2 cellular contexts compared by ENCODE assay signal in genomic region chr12:8913702-8914032, GRCh38.
TF ChIP-seq lines count a peak whose summit lies in the region.

No MANE protein-coding gene starts in this region.

TF ChIP-seq in IMR-90, 13 proteins besides CTCF, POLR2A, EP300 and RAD21:
- no peak for TF ChIP-seq MAFK (IDR thresholded peaks at IDR 0.05; ENCODE audit: low read depth, low read length)
- no peak for TF ChIP-seq ELK1 (IDR thresholded peaks at IDR 0.05; ENCODE audit: borderline replicate concordance, low read depth, low read length)
- TF ChIP-seq NFE2L2 (IDR thresholded peaks at IDR 0.05; ENCODE audit: low read depth, low read length): no peak
- TF ChIP-seq FOS (IDR thresholded peaks at IDR 0.05; ENCODE audit: low read depth, low read length): no peak
- no peak for TF ChIP-seq RFX5 (IDR thresholded peaks at IDR 0.05; ENCODE audit: low read depth, low read length)

TF ChIP-seq in K562, 482 proteins besides CTCF, POLR2A, EP300 and RAD21:
- 0 out of 2 replicates have a peak, but pooled peaks have one; percentile 43 for TF ChIP-seq NKRF (IDR thresholded peaks at IDR 0.05; ENCODE audit: borderline replicate concordance)
- TF ChIP-seq LCOR (CRISPR knock-in tag; IDR thresholded peaks at IDR 0.05): no peak
- TF ChIP-seq KHSRP (IDR thresholded peaks at IDR 0.05): no peak
- no peak for TF ChIP-seq ZNF512 (tag; IDR thresholded peaks at IDR 0.05)
- no peak for TF ChIP-seq TRIM25 (IDR thresholded peaks at IDR 0.05; ENCODE audit: borderline replicate concordance)
